Comparison of ENCODE assay signal across 9 cellular contexts in genomic region chr22:17157714-17158113, GRCh38. TPM values are rescaled to one million over a fixed set of nuclear protein-coding genes. Genes with fewer than 3 reads are reported as not detected.
A peak's percentile ranks its signal among the peaks of the same experiment; 100 is the strongest.
DNase-seq lines count a peak whose midpoint lies in the region; ATAC-seq and TF ChIP-seq lines count a peak whose summit lies in the region.
"Had no signal": no experiment of that assay in that cellular context is flagged by ENCODE, and none has a peak within 500 bp of the region (broad histone marks: within the 10 kb centered on the region; RNA-seq: fewer than 3 reads in every experiment).

No MANE protein-coding gene starts in this region.

- H3K27ac ChIP-seq in ACC112 (ENCODE audit: low read depth, low read length) (no peak overlapping the region), HCT116 (ENCODE audit: low read depth, low read length) (peak overlapping the region; percentile 94)

- peak overlapping the region; percentile 84 for H3K4me3 Mint-ChIP-seq in activated naive CD8-positive, alpha-beta T cell treated with anti-CD3 and anti-CD28 coated beads, Interleukin-2, amount 10 ng/mL, durations not matched to agents 7 days and 5 days
- H3K4me3 Mint-ChIP-seq in mesothelial cell of epicardium = peak overlapping the region; percentile 75

- H3K27me3 ChIP-seq in ACC112 (ENCODE audit: insufficient read depth, low read length) (no peaks in the 10 kb centered on the region), HCT116 (ENCODE audit: insufficient read depth, low read length) (no peaks in the 10 kb centered on the region)

- ATAC-seq in HCT116 (no peak), GM21526 (IDR thresholded peaks at IDR 0.05; ENCODE audit: low FRiP score, unreplicated experiment) (no peak)
- no peak for ATAC-seq in activated naive CD8-positive, alpha-beta T cell treated with anti-CD3 and anti-CD28 coated beads, Interleukin-2, amount 10 ng/mL, durations not matched to agents 7 days and 5 days (ENCODE audit: low read depth)

- H3K9ac ChIP-seq in HCT116 (ENCODE audit: low read length) = peak overlapping the region; percentile 93

- peaks cover 5% of the 10 kb centered on the region for H3K36me3 Mint-ChIP-seq in activated naive CD8-positive, alpha-beta T cell treated with anti-CD3 and anti-CD28 coated beads, Interleukin-2, amount 10 ng/mL, durations not matched to agents 7 days and 5 days
- peaks cover 4% of the 10 kb centered on the region for H3K36me3 Mint-ChIP-seq in mesothelial cell of epicardium

- H3K4me1 Mint-ChIP-seq in activated naive CD8-positive, alpha-beta T cell treated with anti-CD3 and anti-CD28 coated beads, Interleukin-2, amount 10 ng/mL, durations not matched to agents 7 days and 5 days = peaks cover 25% of the 10 kb centered on the region
- H3K4me1 Mint-ChIP-seq in mesothelial cell of epicardium = peaks cover 17% of the 10 kb centered on the region

- H3K27ac Mint-ChIP-seq in activated naive CD8-positive, alpha-beta T cell treated with anti-CD3 and anti-CD28 coated beads, Interleukin-2, amount 10 ng/mL, durations not matched to agents 7 days and 5 days = peak overlapping the region; percentile 76
- no peak overlapping the region for H3K27ac Mint-ChIP-seq in mesothelial cell of epicardium

- peak overlapping the region; percentile 82 for H3K4me2 ChIP-seq in HCT116 (ENCODE audit: low read length)

- H3K9me3 Mint-ChIP-seq in activated naive CD8-positive, alpha-beta T cell treated with anti-CD3 and anti-CD28 coated beads, Interleukin-2, amount 10 ng/mL, durations not matched to agents 7 days and 5 days = no peaks in the 10 kb centered on the region
- no peaks in the 10 kb centered on the region for H3K9me3 Mint-ChIP-seq in mesothelial cell of epicardium

- no peak for DNase-seq in HCT116 (ENCODE audit: low read depth, low spot score)
- DNase-seq in activated naive CD8-positive, alpha-beta T cell treated with anti-CD3 and anti-CD28 coated beads, Interleukin-2, amount 10 ng/mL, durations not matched to agents 7 days and 5 days = no peak
- no peak for DNase-seq in mesothelial cell of epicardium (ENCODE audit: low spot score in 2 of 2, unreplicated experiment in 2 of 2)
- DNase-seq in NOMO-1 treated with dmso at 0.1 percent for 144 hours (lab: John Stamatoyannopoulos, UW; ENCODE audit: unreplicated experiment) = no peak
- no peak for DNase-seq in OCI-M1 (lab: John Stamatoyannopoulos, UW)
- DNase-seq in DMS153 treated with DMSO at 0.1 percent for 48 hours (lab: John Stamatoyannopoulos, UW; ENCODE audit: unreplicated experiment) = no peak
- DNase-seq: NCI-H526 treated with DMSO at 0.1 percent for 48 hours had no signal

- H3K79me2 ChIP-seq in ACC112 (ENCODE audit: control insufficient read depth, insufficient read depth, low read length, unreplicated experiment) (peaks cover 42% of the 10 kb centered on the region), HCT116 (ENCODE audit: insufficient read depth, low read length) (peaks cover 62% of the 10 kb centered on the region)

- peak overlapping the region; percentile 85 for H3K4me3 ChIP-seq in ACC112 (ENCODE audit: low read depth, low read length)
- peak overlapping the region; percentile 71 to 78 for H3K4me3 ChIP-seq in HCT116 (replicated peaks in 1 of 2; ENCODE audit: low read depth in 1 of 2, low read length in 2 of 2)

- no peaks in the 10 kb centered on the region for H3K36me3 ChIP-seq in ACC112 (ENCODE audit: insufficient read depth, low read length)
- peaks cover 2 to 8% of the 10 kb centered on the region in 2 experiments; a peak in 1 of 4 replicates for H3K36me3 ChIP-seq in HCT116 (ENCODE audit: control insufficient read depth in 1 of 2, insufficient read depth in 2 of 2, low read length in 2 of 2)

- CTCF ChIA-PET in HCT116 (lab: Charles Lee) = interaction anchor here (1.4 to 11.1 kb wide), 2 partner anchors 15 to 344 kb away, joined by 3 to 125 read pairs; no protein-coding TSS in a partner anchor

- RAD21 ChIA-PET in HCT116 (lab: Charles Lee; ENCODE audit: low non-redundant PET in 1 of 2, low total read pairs in 2 of 2, uncharacterized antibody in 2 of 2, unreplicated experiment in 2 of 2) = interaction anchor here (0.8 to 1.0 kb wide), 3 partner anchors 14 to 56 kb away, joined by 3 read pairs; no protein-coding TSS in a partner anchor

- TSS peak; percentile 59 for BruUV-seq in HCT116 (replicated peaks; lab: Mats Ljungman, UMichigan)

- TF ChIP-seq CTCF in HCT116 (IDR thresholded peaks at IDR 0.05 in 2 of 3, conservative IDR thresholded peaks at IDR 0.05 in 1 of 3; ENCODE audit: borderline replicate concordance in 1 of 3, insufficient read depth in 1 of 3, low read depth in 2 of 3, low read length in 2 of 3) (no peak), mesothelial cell of epicardium (IDR thresholded peaks at IDR 0.05; ENCODE audit: unreplicated experiment) (no peak)

- H3K9me2 ChIP-seq in HCT116 (ENCODE audit: insufficient read depth) = no peaks in the 10 kb centered on the region

- TF ChIP-seq POLR2A in HCT116 (IDR thresholded peaks at IDR 0.05; ENCODE audit: borderline replicate concordance, extremely low read depth, insufficient read depth, insufficient read length) = no peak

- intact Hi-C loops in HCT116 (cut with micrococcal nuclease) = loop anchor here (5.0 kb wide), 1 partner anchor 345 kb away; no protein-coding TSS in a partner anchor

- H4K20me1 ChIP-seq in HCT116 (ENCODE audit: insufficient read depth) = no peaks in the 10 kb centered on the region

- H2AFZ ChIP-seq in ACC112 (ENCODE audit: low read length, unreplicated experiment) (no peak overlapping the region), HCT116 (ENCODE audit: low read depth, low read length, poor library complexity, severe bottlenecking) (no peak overlapping the region)

- peaks cover 7% of the 10 kb centered on the region for H3K4me1 ChIP-seq in ACC112 (ENCODE audit: control insufficient read depth, insufficient read depth, low read length, unreplicated experiment)
- peaks cover 16 to 31% of the 10 kb centered on the region in 2 experiments for H3K4me1 ChIP-seq in HCT116 (ENCODE audit: control insufficient read depth in 1 of 2, insufficient read depth in 2 of 2, low read length in 2 of 2)

- no peak for TF ChIP-seq RAD21 in HCT116 (IDR thresholded peaks at IDR 0.05; ENCODE audit: low read depth)

- no peaks in the 10 kb centered on the region for H3K9me3 ChIP-seq in HCT116 (ENCODE audit: control insufficient read depth in 1 of 2, insufficient read depth in 1 of 2, low read depth in 1 of 2, low read length in 2 of 2)

- POLR2A ChIA-PET in HCT116 (lab: Charles Lee) = interaction anchor here (1.0 to 2.3 kb wide), 2 partner anchors 13 to 14 kb away, joined by 3 to 7 read pairs; no protein-coding TSS in a partner anchor
- POLR2A ChIA-PET in activated naive CD8-positive, alpha-beta T cell treated with anti-CD3 and anti-CD28 coated beads, Interleukin-2, amount 10 ng/mL, durations not matched to agents 7 days and 5 days (lab: Charles Lee) = interaction anchor here (0.7 to 1.5 kb wide), 4 partner anchors 36 to 148 kb away, joined by 3 to 6 read pairs (median 4); partner anchors contain the start of gene TMEM121B

- no peaks in the 10 kb centered on the region for H3K27me3 Mint-ChIP-seq in activated naive CD8-positive, alpha-beta T cell treated with anti-CD3 and anti-CD28 coated beads, Interleukin-2, amount 10 ng/mL, durations not matched to agents 7 days and 5 days
- H3K27me3 Mint-ChIP-seq in mesothelial cell of epicardium (ENCODE audit: low read depth) = no peaks in the 10 kb centered on the region

TF ChIP-seq in HCT116, 20 proteins besides CTCF, POLR2A, EP300 and RAD21 (continues in another document):
- TF ChIP-seq POLR2AphosphoS5 (IDR thresholded peaks at IDR 0.05; ENCODE audit: low read depth, low read length) (no peak), ZNF274 (IDR thresholded peaks at IDR 0.05; ENCODE audit: low read depth, low read length) (no peak), SRF (IDR thresholded peaks at IDR 0.05; ENCODE audit: low read depth) (no peak), SIN3A (IDR thresholded peaks at IDR 0.05; ENCODE audit: low read depth) (no peak), CEBPB (IDR thresholded peaks at IDR 0.05; ENCODE audit: low read depth) (no peak)
- TF ChIP-seq, protein P1, sequence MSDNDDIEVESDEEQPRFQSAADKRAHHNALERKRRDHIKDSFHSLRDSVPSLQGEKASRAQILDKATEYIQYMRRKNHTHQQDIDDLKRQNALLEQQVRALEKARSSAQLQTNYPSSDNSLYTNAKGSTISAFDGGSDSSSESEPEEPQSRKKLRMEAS (IDR thresholded peaks at IDR 0.05) = no peak
- TF ChIP-seq, protein P2, sequence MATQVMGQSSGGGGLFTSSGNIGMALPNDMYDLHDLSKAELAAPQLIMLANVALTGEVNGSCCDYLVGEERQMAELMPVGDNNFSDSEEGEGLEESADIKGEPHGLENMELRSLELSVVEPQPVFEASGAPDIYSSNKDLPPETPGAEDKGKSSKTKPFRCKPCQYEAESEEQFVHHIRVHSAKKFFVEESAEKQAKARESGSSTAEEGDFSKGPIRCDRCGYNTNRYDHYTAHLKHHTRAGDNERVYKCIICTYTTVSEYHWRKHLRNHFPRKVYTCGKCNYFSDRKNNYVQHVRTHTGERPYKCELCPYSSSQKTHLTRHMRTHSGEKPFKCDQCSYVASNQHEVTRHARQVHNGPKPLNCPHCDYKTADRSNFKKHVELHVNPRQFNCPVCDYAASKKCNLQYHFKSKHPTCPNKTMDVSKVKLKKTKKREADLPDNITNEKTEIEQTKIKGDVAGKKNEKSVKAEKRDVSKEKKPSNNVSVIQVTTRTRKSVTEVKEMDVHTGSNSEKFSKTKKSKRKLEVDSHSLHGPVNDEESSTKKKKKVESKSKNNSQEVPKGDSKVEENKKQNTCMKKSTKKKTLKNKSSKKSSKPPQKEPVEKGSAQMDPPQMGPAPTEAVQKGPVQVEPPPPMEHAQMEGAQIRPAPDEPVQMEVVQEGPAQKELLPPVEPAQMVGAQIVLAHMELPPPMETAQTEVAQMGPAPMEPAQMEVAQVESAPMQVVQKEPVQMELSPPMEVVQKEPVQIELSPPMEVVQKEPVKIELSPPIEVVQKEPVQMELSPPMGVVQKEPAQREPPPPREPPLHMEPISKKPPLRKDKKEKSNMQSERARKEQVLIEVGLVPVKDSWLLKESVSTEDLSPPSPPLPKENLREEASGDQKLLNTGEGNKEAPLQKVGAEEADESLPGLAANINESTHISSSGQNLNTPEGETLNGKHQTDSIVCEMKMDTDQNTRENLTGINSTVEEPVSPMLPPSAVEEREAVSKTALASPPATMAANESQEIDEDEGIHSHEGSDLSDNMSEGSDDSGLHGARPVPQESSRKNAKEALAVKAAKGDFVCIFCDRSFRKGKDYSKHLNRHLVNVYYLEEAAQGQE (IDR thresholded peaks at IDR 0.05; ENCODE audit: low read depth) = no peak

RNA-seq across cellular contexts. Expression of gene HDHD5, which starts 1.4 kb away (rescaled TPM):
- total RNA-seq in HCT116 (2021; ENCODE audit: unreplicated experiment) (70.1 TPM), mesothelial cell of epicardium (42.3 to 47.1 TPM (median 42.6 TPM) in 3 replicates)
- polyA plus RNA-seq in HCT116 (2012) = 72.0 and 75.3 TPM in 2 replicates
- 10 to 100 TPM; 33.7 to 34.7 TPM for total RNA-seq in activated naive CD8-positive, alpha-beta T cell treated with anti-CD3 and anti-CD28 coated beads, Interleukin-2, amount 10 ng/mL, durations not matched to agents 7 days and 5 days

RNA-seq across cellular contexts. Expression of gene TMEM121B, which starts 36.6 kb away (rescaled TPM):
- total RNA-seq in HCT116 (2021; ENCODE audit: unreplicated experiment) (0.57 TPM), mesothelial cell of epicardium (1.0 to 1.1 TPM (median 1.1 TPM) in 3 replicates)
- polyA plus RNA-seq in HCT116 (2012) = 0.16 and 0.31 TPM in 2 replicates
- total RNA-seq in activated naive CD8-positive, alpha-beta T cell treated with anti-CD3 and anti-CD28 coated beads, Interleukin-2, amount 10 ng/mL, durations not matched to agents 7 days and 5 days = under 1 TPM; 0.08 to 0.09 TPM
